23 cellular contexts compared by ENCODE assay signal in genomic region chr18:55672574-55673361, GRCh38.
DNase-seq lines count a peak whose midpoint lies in the region; ATAC-seq and TF ChIP-seq lines count a peak whose summit lies in the region.
"Had no signal": no experiment of that assay in that cellular context is flagged by ENCODE, and none has a peak within 500 bp of the region (broad histone marks: within the 10 kb centered on the region; RNA-seq: fewer than 3 reads in every experiment).

No MANE protein-coding gene starts in this region.

- WGBS in GM23248 (ENCODE audit: low coverage in 1 of 2, low lambda C conversion rate in 2 of 2, missing lambda C conversion rate in 2 of 2), 2 experiments: 21 to 25% methylated on average over 12 of the region's 12 CpGs
- 35% methylated on average over 12 of the region's 12 CpGs for WGBS in esophagus muscularis mucosa
- 29 to 38% (median 33%) methylated on average over 12 of the region's 12 CpGs for WGBS in psoas muscle, 3 donors
- WGBS in esophagus squamous epithelium, 2 donors: 62 to 65% methylated on average over 12 of the region's 12 CpGs

- ATAC-seq in psoas muscle: no peak
- ATAC-seq: activated CD8-positive, alpha-beta memory T cell treated with anti-CD3 and anti-CD28 coated beads, Interleukin-2, amount 10 ng/mL, durations not matched to agents 7 days and 5 days; activated T-cell treated with anti-CD3 and anti-CD28 coated beads, Interleukin-2, amount 50 U/mL, for 72 hours; natural killer cell; stimulated activated memory B cell treated with anti-CD40 and anti-IgM and Interleukin-4, amounts not matched to agents 10 μg/mL and 1 μg/mL and 100 μg/mL, for 72 hours had no signal

- H3K36me3 Mint-ChIP-seq in activated T-helper 1 cell treated with anti-CD3 and anti-CD28 coated beads, Interleukin-12 subunit alpha, Interleukin-12 subunit beta, Interleukin-2, Interleukin-4 antibody, amounts not matched to agents 30 ng/mL and 10 ng/mL and 1 ng/mL, durations not matched to agents 14 hours and 24 hours and 36 hours (ENCODE audit: low read depth): no peaks in the 10 kb centered on the region
- H3K36me3 Mint-ChIP-seq: activated CD8-positive, alpha-beta memory T cell treated with anti-CD3 and anti-CD28 coated beads, Interleukin-2, amount 10 ng/mL, durations not matched to agents 7 days and 5 days; activated naive CD4-positive, alpha-beta T cell treated with anti-CD3 and anti-CD28 coated beads, Interleukin-2, amount 10 ng/mL, durations not matched to agents 7 days and 5 days; CD4-positive, alpha-beta memory T cell; natural killer cell had no signal

- H4K20me1 ChIP-seq in GM23248 (ENCODE audit: insufficient read depth): no peaks in the 10 kb centered on the region

- peak overlapping the region; percentile 72 for H2AFZ ChIP-seq in GM23248

- H3K9me3 ChIP-seq in GM23248 (ENCODE audit: low read depth) (no peaks in the 10 kb centered on the region), esophagus muscularis mucosa (no peaks in the 10 kb centered on the region), psoas muscle (no peaks in the 10 kb centered on the region), esophagus squamous epithelium (peaks cover 0 to 3% (median 0%) of the 10 kb centered on the region in 3 donors)

- TF ChIP-seq POLR2A in esophagus muscularis mucosa (IDR thresholded peaks at IDR 0.05; ENCODE audit: low read depth): no peak
- no peak for TF ChIP-seq POLR2A in esophagus squamous epithelium (IDR thresholded peaks at IDR 0.05)

- H3K27me3 ChIP-seq in GM23248 (replicated peaks; ENCODE audit: insufficient read depth): no peaks in the 10 kb centered on the region
- H3K27me3 ChIP-seq in esophagus muscularis mucosa: no peaks in the 10 kb centered on the region
- no peaks in the 10 kb centered on the region for H3K27me3 ChIP-seq in psoas muscle (ENCODE audit: insufficient read depth in 3 of 3, low read length in 2 of 3)
- H3K27me3 ChIP-seq in esophagus squamous epithelium: no peaks in the 10 kb centered on the region

- H3K4me1 ChIP-seq in GM23248 (ENCODE audit: insufficient read depth) (peaks cover 4% of the 10 kb centered on the region; the same call in 1 of the 2 replicates), esophagus muscularis mucosa (peaks cover 7 to 9% (median 9%) of the 10 kb centered on the region in 4 donors), psoas muscle (no peaks in the 10 kb centered on the region), esophagus squamous epithelium (no peaks in the 10 kb centered on the region)

- H3K4me3 Mint-ChIP-seq in activated T-helper 1 cell treated with anti-CD3 and anti-CD28 coated beads, Interleukin-12 subunit alpha, Interleukin-12 subunit beta, Interleukin-2, Interleukin-4 antibody, amounts not matched to agents 30 ng/mL and 10 ng/mL and 1 ng/mL, durations not matched to agents 14 hours and 24 hours and 36 hours: no peak overlapping the region
- H3K4me3 Mint-ChIP-seq: activated CD8-positive, alpha-beta memory T cell treated with anti-CD3 and anti-CD28 coated beads, Interleukin-2, amount 10 ng/mL, durations not matched to agents 7 days and 5 days; activated naive CD4-positive, alpha-beta T cell treated with anti-CD3 and anti-CD28 coated beads, Interleukin-2, amount 10 ng/mL, durations not matched to agents 7 days and 5 days; activated T-cell treated with anti-CD3 and anti-CD28 coated beads, Interleukin-2, amount 50 U/mL, for 72 hours; CD4-positive, alpha-beta memory T cell; mesothelial cell of epicardium; natural killer cell; stimulated activated memory B cell treated with anti-CD40 and anti-IgM and Interleukin-4, amounts not matched to agents 10 μg/mL and 1 μg/mL and 100 μg/mL, for 72 hours had no signal

- no peak overlapping the region for H3K9ac ChIP-seq in GM23248

- no peak overlapping the region for H3K27ac ChIP-seq in GM23248
- H3K27ac ChIP-seq in esophagus muscularis mucosa (replicated peaks in 1 of 4): no peak overlapping the region
- no peak overlapping the region for H3K27ac ChIP-seq in psoas muscle
- H3K27ac ChIP-seq in esophagus squamous epithelium: no peak overlapping the region
- H3K27ac ChIP-seq: WERI-Rb-1 had no signal

- in situ Hi-C loops in GM23248 (cut with MboI): no loop called here

- TF ChIP-seq CTCF in AG10803 (conservative IDR thresholded peaks at IDR 0.05; ENCODE audit: low read length): no peak
- TF ChIP-seq CTCF in esophagus muscularis mucosa (IDR thresholded peaks at IDR 0.05): no peak
- no peak for TF ChIP-seq CTCF in psoas muscle (IDR thresholded peaks at IDR 0.05)
- no peak for TF ChIP-seq CTCF in esophagus squamous epithelium (IDR thresholded peaks at IDR 0.05)

- H3K27ac Mint-ChIP-seq in activated T-helper 1 cell treated with anti-CD3 and anti-CD28 coated beads, Interleukin-12 subunit alpha, Interleukin-12 subunit beta, Interleukin-2, Interleukin-4 antibody, amounts not matched to agents 30 ng/mL and 10 ng/mL and 1 ng/mL, durations not matched to agents 14 hours and 24 hours and 36 hours: no peak overlapping the region
- H3K27ac Mint-ChIP-seq: activated CD8-positive, alpha-beta memory T cell treated with anti-CD3 and anti-CD28 coated beads, Interleukin-2, amount 10 ng/mL, durations not matched to agents 7 days and 5 days; activated naive CD4-positive, alpha-beta T cell treated with anti-CD3 and anti-CD28 coated beads, Interleukin-2, amount 10 ng/mL, durations not matched to agents 7 days and 5 days; activated T-cell treated with anti-CD3 and anti-CD28 coated beads, Interleukin-2, amount 50 U/mL, for 72 hours; CD4-positive, alpha-beta memory T cell; mesothelial cell of epicardium; natural killer cell; stimulated activated memory B cell treated with anti-CD40 and anti-IgM and Interleukin-4, amounts not matched to agents 10 μg/mL and 1 μg/mL and 100 μg/mL, for 72 hours had no signal

- H3K4me3 ChIP-seq in AG10803 (ENCODE audit: low read length) (no peak overlapping the region), GM23248 (0 out of 2 replicates have a peak overlapping the region, but pooled peaks have one; percentile 13), esophagus muscularis mucosa (no peak overlapping the region), psoas muscle (peak overlapping the region; percentile 12), esophagus squamous epithelium (no peak overlapping the region)

- TF ChIP-seq EP300 in esophagus muscularis mucosa (IDR thresholded peaks at IDR 0.05): no peak

- H3K9me2 ChIP-seq in GM23248 (ENCODE audit: insufficient read depth): no peaks in the 10 kb centered on the region

- peaks cover 5% of the 10 kb centered on the region for H3K9me3 Mint-ChIP-seq in activated T-helper 1 cell treated with anti-CD3 and anti-CD28 coated beads, Interleukin-12 subunit alpha, Interleukin-12 subunit beta, Interleukin-2, Interleukin-4 antibody, amounts not matched to agents 30 ng/mL and 10 ng/mL and 1 ng/mL, durations not matched to agents 14 hours and 24 hours and 36 hours

- H3K79me2 ChIP-seq in GM23248 (ENCODE audit: insufficient read depth): no peaks in the 10 kb centered on the region

- no peaks in the 10 kb centered on the region for H3K4me1 Mint-ChIP-seq in activated T-helper 1 cell treated with anti-CD3 and anti-CD28 coated beads, Interleukin-12 subunit alpha, Interleukin-12 subunit beta, Interleukin-2, Interleukin-4 antibody, amounts not matched to agents 30 ng/mL and 10 ng/mL and 1 ng/mL, durations not matched to agents 14 hours and 24 hours and 36 hours (ENCODE audit: low read depth)
- H3K4me1 Mint-ChIP-seq: activated CD8-positive, alpha-beta memory T cell treated with anti-CD3 and anti-CD28 coated beads, Interleukin-2, amount 10 ng/mL, durations not matched to agents 7 days and 5 days; activated naive CD4-positive, alpha-beta T cell treated with anti-CD3 and anti-CD28 coated beads, Interleukin-2, amount 10 ng/mL, durations not matched to agents 7 days and 5 days; CD4-positive, alpha-beta memory T cell; mesothelial cell of epicardium; natural killer cell; stimulated activated memory B cell treated with anti-CD40 and anti-IgM and Interleukin-4, amounts not matched to agents 10 μg/mL and 1 μg/mL and 100 μg/mL, for 72 hours had no signal

- no peaks in the 10 kb centered on the region for H3K27me3 Mint-ChIP-seq in activated T-helper 1 cell treated with anti-CD3 and anti-CD28 coated beads, Interleukin-12 subunit alpha, Interleukin-12 subunit beta, Interleukin-2, Interleukin-4 antibody, amounts not matched to agents 30 ng/mL and 10 ng/mL and 1 ng/mL, durations not matched to agents 14 hours and 24 hours and 36 hours (ENCODE audit: insufficient read depth)
- H3K27me3 Mint-ChIP-seq: activated CD8-positive, alpha-beta memory T cell treated with anti-CD3 and anti-CD28 coated beads, Interleukin-2, amount 10 ng/mL, durations not matched to agents 7 days and 5 days; activated naive CD4-positive, alpha-beta T cell treated with anti-CD3 and anti-CD28 coated beads, Interleukin-2, amount 10 ng/mL, durations not matched to agents 7 days and 5 days; CD4-positive, alpha-beta memory T cell had no signal

- intact Hi-C loops in esophagus muscularis mucosa (cut with DNase I) (no loop called here), psoas muscle (cut with DNase I) (no loop called here), esophagus squamous epithelium (cut with DNase I) (no loop called here)
- intact Hi-C loops in activated T-helper 1 cell treated with anti-CD3 and anti-CD28 coated beads, Interleukin-12 subunit alpha, Interleukin-12 subunit beta, Interleukin-2, Interleukin-4 antibody, amounts not matched to agents 30 ng/mL and 10 ng/mL and 1 ng/mL, durations not matched to agents 14 hours and 24 hours and 36 hours (cut with micrococcal nuclease): no loop called here

- DNase-seq in AG10803 (ENCODE audit: low read depth) (peak; percentile 22), GM23248 (peak; percentile 1), esophagus muscularis mucosa (ENCODE audit: extremely low spot score) (peak; percentile 85), psoas muscle (no peak), esophagus squamous epithelium (lab: John Stamatoyannopoulos, UW) (no peak), DMS153 (lab: John Stamatoyannopoulos, UW) (no peak)
- DNase-seq in activated T-helper 1 cell treated with anti-CD3 and anti-CD28 coated beads, Interleukin-12 subunit alpha, Interleukin-12 subunit beta, Interleukin-2, Interleukin-4 antibody, amounts not matched to agents 30 ng/mL and 10 ng/mL and 1 ng/mL, durations not matched to agents 14 hours and 24 hours and 36 hours (ENCODE audit: low spot score): no peak
- DNase-seq: activated CD4-positive, alpha-beta T cell treated with anti-CD3 and anti-CD28 coated beads, Interleukin-2, amount 50 U/mL, for 1 hour; activated CD8-positive, alpha-beta memory T cell treated with anti-CD3 and anti-CD28 coated beads, Interleukin-2, amount 10 ng/mL, durations not matched to agents 7 days and 5 days; activated naive CD4-positive, alpha-beta T cell treated with anti-CD3 and anti-CD28 coated beads, Interleukin-2, amount 10 ng/mL, durations not matched to agents 7 days and 5 days; activated T-cell treated with anti-CD3 and anti-CD28 coated beads, Interleukin-2, amount 50 U/mL, for 72 hours; CD4-positive, alpha-beta memory T cell; dermis blood vessel endothelial cell; DMS 273 treated with DMSO at 0.1 percent for 48 hours; GDM1; head of caudate nucleus; natural killer cell; NCI-H187 treated with DMSO at 0.1 percent for 48 hours; retina; stimulated activated CD4-positive, alpha-beta T cell treated with anti-CD3 and anti-CD28 coated beads, Interleukin-4, amount 100 ng/mL, for 1 hour; WERI-Rb-1 had no signal

- H3K36me3 ChIP-seq in GM23248 (ENCODE audit: low read depth): no peaks in the 10 kb centered on the region
- no peaks in the 10 kb centered on the region for H3K36me3 ChIP-seq in esophagus muscularis mucosa
- no peaks in the 10 kb centered on the region for H3K36me3 ChIP-seq in psoas muscle (ENCODE audit: insufficient read depth in 1 of 2, low read depth in 1 of 2)
- H3K36me3 ChIP-seq in esophagus squamous epithelium: no peaks in the 10 kb centered on the region
- H3K36me3 ChIP-seq: WERI-Rb-1 had no signal

- no peak overlapping the region for H3K4me2 ChIP-seq in GM23248 (ENCODE audit: unreplicated experiment)

- H3F3A ChIP-seq in GM23248 (ENCODE audit: insufficient read depth): no peaks in the 10 kb centered on the region

Comparison
In these comparisons a context has a peak if more than half of its experiments do, and no peak if none do; other contexts are left out.
1. DNase-seq: peak in AG10803 (single experiment), GM23248 (single experiment) and esophagus muscularis mucosa (single experiment); none in psoas muscle (0 of 2), activated T-helper 1 cell treated with anti-CD3 and anti-CD28 coated beads, Interleukin-12 subunit alpha, Interleukin-12 subunit beta, Interleukin-2, Interleukin-4 antibody, amounts not matched to agents 30 ng/mL and 10 ng/mL and 1 ng/mL, durations not matched to agents 14 hours and 24 hours and 36 hours (single experiment), esophagus squamous epithelium (single experiment) and DMS153 (single experiment).
2. H3K4me3 ChIP-seq: peak in GM23248 (single experiment) and psoas muscle (single experiment); none in AG10803 (single experiment), esophagus muscularis mucosa (0 of 4) and esophagus squamous epithelium (0 of 4).